ENCODE assay signal across 8 cellular contexts in the genomic region with DNA sequence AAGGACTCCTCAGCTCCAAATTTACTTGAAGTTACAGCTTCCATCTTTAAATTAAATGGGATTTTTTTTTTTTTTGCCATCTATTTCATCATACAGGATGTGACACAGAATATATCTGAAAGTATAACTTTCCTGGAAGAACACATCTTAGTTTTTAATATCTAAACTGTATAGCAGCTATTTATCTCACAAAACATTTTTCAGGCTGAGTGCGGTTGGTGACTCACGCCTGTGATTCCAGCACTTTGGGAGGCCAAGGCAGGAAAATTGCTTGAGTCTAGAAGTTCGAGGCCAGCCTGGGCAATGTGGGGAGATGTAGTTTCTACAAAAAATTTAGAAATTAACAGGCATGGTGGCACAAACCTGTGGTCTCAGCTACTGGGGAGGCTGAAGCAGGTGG.
DNase-seq lines count a peak whose midpoint lies in the region; ATAC-seq, FAIRE-seq and TF ChIP-seq lines count a peak whose summit lies in the region.
"Not testable (repeated sequence)": the region's sequence is repeated elsewhere in the genome, so short reads cannot be mapped to it uniquely, and the experiment has no call there.

No MANE protein-coding gene starts in this region.

- H3K36me3 ChIP-seq in CD4-positive, CD25-positive, alpha-beta regulatory T cell (ENCODE audit: control insufficient read depth, insufficient read depth, low read length); bronchial epithelial cell (ENCODE audit: control insufficient read depth, insufficient read depth, low read length): not testable (repeated sequence)

- not testable (repeated sequence) for H3K9me3 ChIP-seq in CD4-positive, CD25-positive, alpha-beta regulatory T cell (ENCODE audit: control insufficient read depth in 2 of 2, low read length in 2 of 2)

- H3K4me1 ChIP-seq in CD4-positive, CD25-positive, alpha-beta regulatory T cell (ENCODE audit: control insufficient read depth, insufficient read depth, low read length, poor library complexity, severe bottlenecking), result peaks cover 14% of the 10 kb centered on the region
- not testable (repeated sequence) for H3K4me1 ChIP-seq in foreskin keratinocyte

- TF ChIP-seq CTCF in HFF-Myc (IDR thresholded peaks at IDR 0.05; ENCODE audit: low read depth, low read length, missing control alignments); bronchial epithelial cell (IDR thresholded peaks at IDR 0.05; ENCODE audit: insufficient read depth, low read length, severe bottlenecking); foreskin keratinocyte (conservative IDR thresholded peaks at IDR 0.05); nephron (IDR thresholded peaks at IDR 0.05; ENCODE audit: unreplicated experiment in 3 of 3): not testable (repeated sequence)

- peaks cover 0 to 10% (median 0%) of the 10 kb centered on the region in 7 donors for H3K9me3 Mint-ChIP-seq in CD4-positive, CD25-positive, alpha-beta regulatory T cell
- peaks cover 10% of the 10 kb centered on the region for H3K9me3 Mint-ChIP-seq in activated T-cell treated with anti-CD3 and anti-CD28 coated beads, Interleukin-2, amount 50 U/mL, for 4 hours
- H3K9me3 Mint-ChIP-seq in nephron, result not testable (repeated sequence)

- ATAC-seq in CD4-positive, CD25-positive, alpha-beta regulatory T cell (ENCODE audit: low read depth in 2 of 2); activated T-cell treated with anti-CD3 and anti-CD28 coated beads, Interleukin-2, amount 50 U/mL, for 4 hours; foreskin keratinocyte; stimulated activated naive CD8-positive, alpha-beta T cell treated with anti-CD3 and anti-CD28 coated beads, Interleukin-15, Interleukin-2, amounts not matched to agents 100 U/mL and 50 U/mL, for 24 hours: not testable (repeated sequence)

- H3K27me3 Mint-ChIP-seq in CD4-positive, CD25-positive, alpha-beta regulatory T cell, result peaks cover 28% of the 10 kb centered on the region
- H3K27me3 Mint-ChIP-seq in activated T-cell treated with anti-CD3 and anti-CD28 coated beads, Interleukin-2, amount 50 U/mL, for 4 hours (ENCODE audit: low read depth), result peaks cover 16% of the 10 kb centered on the region
- peaks cover 36% of the 10 kb centered on the region for H3K27me3 Mint-ChIP-seq in nephron (ENCODE audit: low read depth)

- FAIRE-seq in bronchial epithelial cell (lab: Jason Lieb, UNC), result not testable (repeated sequence)

- H3K4me3 ChIP-seq in CD4-positive, CD25-positive, alpha-beta regulatory T cell (ENCODE audit: low read depth, low read length), result peak overlapping the region; percentile 64
- peak overlapping the region; percentile 61 for H3K4me3 ChIP-seq in HFF-Myc (replicated peaks; ENCODE audit: low read depth, low read length)
- H3K4me3 ChIP-seq in bronchial epithelial cell (ENCODE audit: low read depth, low read length), result peak overlapping the region; percentile 79

- not testable (repeated sequence) for DNase-seq in CD4-positive, CD25-positive, alpha-beta regulatory T cell; HFF-Myc (ENCODE audit: extremely low read depth, low read depth); activated T-cell treated with anti-CD3 and anti-CD28 coated beads, Interleukin-2, amount 50 U/mL, for 4 hours
- DNase-seq in RPMI7951 (ENCODE audit: low read depth) (peak; percentile 34), bronchial epithelial cell (ENCODE audit: low read depth) (peak; percentile 52), foreskin keratinocyte (peak; percentile 25 to 39)
- DNase-seq in stimulated activated naive CD8-positive, alpha-beta T cell treated with anti-CD3 and anti-CD28 coated beads, Interleukin-15, Interleukin-2, amounts not matched to agents 100 U/mL and 50 U/mL, for 24 hours, result peak; percentile 36

- H3K27ac Mint-ChIP-seq in CD4-positive, CD25-positive, alpha-beta regulatory T cell, result peak overlapping the region in 1 of 3 donors; percentile 60
- not testable (repeated sequence) for H3K27ac Mint-ChIP-seq in nephron

- not testable (repeated sequence) for H3K27me3 ChIP-seq in CD4-positive, CD25-positive, alpha-beta regulatory T cell (ENCODE audit: control insufficient read depth, insufficient read depth, low read length); bronchial epithelial cell (ENCODE audit: control insufficient read depth, insufficient read depth, low read length); foreskin keratinocyte

- not testable (repeated sequence) for H3K27ac ChIP-seq in CD4-positive, CD25-positive, alpha-beta regulatory T cell (ENCODE audit: insufficient read depth, low read length, poor library complexity, severe bottlenecking); foreskin keratinocyte

- peak overlapping the region; percentile 81 to 91 (median 88) for H3K4me3 Mint-ChIP-seq in CD4-positive, CD25-positive, alpha-beta regulatory T cell
- H3K4me3 Mint-ChIP-seq in activated T-cell treated with anti-CD3 and anti-CD28 coated beads, Interleukin-2, amount 50 U/mL, for 4 hours, result peak overlapping the region; percentile 88
- peak overlapping the region; percentile 87 to 92 (median 88) for H3K4me3 Mint-ChIP-seq in nephron

- H3K4me1 Mint-ChIP-seq in CD4-positive, CD25-positive, alpha-beta regulatory T cell, result peaks cover 6 to 41% (median 18%) of the 10 kb centered on the region in 4 donors
- H3K4me1 Mint-ChIP-seq in activated T-cell treated with anti-CD3 and anti-CD28 coated beads, Interleukin-2, amount 50 U/mL, for 4 hours (ENCODE audit: low read depth), result peaks cover 30% of the 10 kb centered on the region
- H3K4me1 Mint-ChIP-seq in nephron, result peaks cover 21% of the 10 kb centered on the region

- H3K36me3 Mint-ChIP-seq in CD4-positive, CD25-positive, alpha-beta regulatory T cell, result peaks cover 13% of the 10 kb centered on the region
- H3K36me3 Mint-ChIP-seq in activated T-cell treated with anti-CD3 and anti-CD28 coated beads, Interleukin-2, amount 50 U/mL, for 4 hours (ENCODE audit: insufficient read depth), result peaks cover 21% of the 10 kb centered on the region
- peaks cover 15% of the 10 kb centered on the region for H3K36me3 Mint-ChIP-seq in nephron (ENCODE audit: low read depth)
